In genomic region chr9:130193531-130194405, GRCh38 we compare ENCODE assay signal across 14 cellular contexts. TPM values are rescaled to one million over a fixed set of nuclear protein-coding genes. Genes with fewer than 3 reads are reported as not detected.
A peak's percentile ranks its signal among the peaks of the same experiment; 100 is the strongest.
DNase-seq lines count a peak whose midpoint lies in the region; ATAC-seq lines count a peak whose summit lies in the region.
"Had no signal": no experiment of that assay in that cellular context is flagged by ENCODE, and none has a peak within 500 bp of the region (broad histone marks: within the 10 kb centered on the region; RNA-seq: fewer than 3 reads in every experiment).

No MANE protein-coding gene starts in this region.

- in situ Hi-C loops in G401 (cut with HindIII; ENCODE audit: low sequenced_read_pairs) = no loop called here

- no peak overlapping the region for H3K4me3 ChIP-seq in NT2/D1 (ENCODE audit: insufficient read length, low read depth)

- H3K27me3 ChIP-seq in NT2/D1 (ENCODE audit: insufficient read depth, insufficient read length) = no peaks in the 10 kb centered on the region

- H3K4me3 Mint-ChIP-seq in stimulated activated naive B cell treated with anti-CD40 and anti-IgM and Interleukin-4, amounts not matched to agents 10 μg/mL and 1 μg/mL and 100 μg/mL, for 72 hours = no peak overlapping the region
- H3K4me3 Mint-ChIP-seq: activated CD4-positive, alpha-beta T cell treated with anti-CD3 and anti-CD28 coated beads, Interleukin-2, amount 10 ng/mL, durations not matched to agents 7 days and 5 days; activated naive CD8-positive, alpha-beta T cell treated with anti-CD3 and anti-CD28 coated beads, Interleukin-2, amount 50 U/mL, for 24 hours; CD14-positive monocyte had no signal

- H3K9me3 Mint-ChIP-seq in stimulated activated naive B cell treated with anti-CD40 and anti-IgM and Interleukin-4, amounts not matched to agents 10 μg/mL and 1 μg/mL and 100 μg/mL, for 72 hours = no peaks in the 10 kb centered on the region
- H3K9me3 Mint-ChIP-seq: activated CD4-positive, alpha-beta T cell treated with anti-CD3 and anti-CD28 coated beads, Interleukin-2, amount 10 ng/mL, durations not matched to agents 7 days and 5 days; activated naive CD8-positive, alpha-beta T cell treated with anti-CD3 and anti-CD28 coated beads, Interleukin-2, amount 50 U/mL, for 24 hours; CD14-positive monocyte; IgD-negative memory B cell had no signal

- H3K27me3 Mint-ChIP-seq in stimulated activated naive B cell treated with anti-CD40 and anti-IgM and Interleukin-4, amounts not matched to agents 10 μg/mL and 1 μg/mL and 100 μg/mL, for 72 hours = peaks cover 19 to 28% of the 10 kb centered on the region in 2 donors
- H3K27me3 Mint-ChIP-seq: activated CD4-positive, alpha-beta T cell treated with anti-CD3 and anti-CD28 coated beads, Interleukin-2, amount 10 ng/mL, durations not matched to agents 7 days and 5 days; activated naive CD8-positive, alpha-beta T cell treated with anti-CD3 and anti-CD28 coated beads, Interleukin-2, amount 50 U/mL, for 24 hours had no signal

- ATAC-seq in esophagus mucosa (peak; percentile 19), HG02571 (IDR thresholded peaks at IDR 0.05; ENCODE audit: unreplicated experiment) (no peak)
- no peak for ATAC-seq in stimulated activated naive B cell treated with anti-CD40 and anti-IgM and Interleukin-4, amounts not matched to agents 10 μg/mL and 1 μg/mL and 100 μg/mL, for 72 hours (replicated peaks)
- ATAC-seq: activated naive CD8-positive, alpha-beta T cell treated with anti-CD3 and anti-CD28 coated beads, Interleukin-2, amount 50 U/mL, for 24 hours had no signal

- H3K9me3 ChIP-seq in NT2/D1 (ENCODE audit: insufficient read depth, low read length) = no peaks in the 10 kb centered on the region
- H3K9me3 ChIP-seq: neutrophil had no signal

- no peaks in the 10 kb centered on the region for H3K36me3 Mint-ChIP-seq in stimulated activated naive B cell treated with anti-CD40 and anti-IgM and Interleukin-4, amounts not matched to agents 10 μg/mL and 1 μg/mL and 100 μg/mL, for 72 hours
- H3K36me3 Mint-ChIP-seq: CD14-positive monocyte, IgD-negative memory B cell had no signal

- no peak overlapping the region for H3K27ac Mint-ChIP-seq in stimulated activated naive B cell treated with anti-CD40 and anti-IgM and Interleukin-4, amounts not matched to agents 10 μg/mL and 1 μg/mL and 100 μg/mL, for 72 hours
- H3K27ac Mint-ChIP-seq: activated CD4-positive, alpha-beta T cell treated with anti-CD3 and anti-CD28 coated beads, Interleukin-2, amount 10 ng/mL, durations not matched to agents 7 days and 5 days; activated naive CD8-positive, alpha-beta T cell treated with anti-CD3 and anti-CD28 coated beads, Interleukin-2, amount 50 U/mL, for 24 hours; CD14-positive monocyte; IgD-negative memory B cell had no signal

- peaks cover 39% of the 10 kb centered on the region for H3K4me1 ChIP-seq in NT2/D1 (ENCODE audit: insufficient read depth, insufficient read length)

- peaks cover 6% of the 10 kb centered on the region in 2 donors for H3K4me1 Mint-ChIP-seq in stimulated activated naive B cell treated with anti-CD40 and anti-IgM and Interleukin-4, amounts not matched to agents 10 μg/mL and 1 μg/mL and 100 μg/mL, for 72 hours
- H3K4me1 Mint-ChIP-seq: activated CD4-positive, alpha-beta T cell treated with anti-CD3 and anti-CD28 coated beads, Interleukin-2, amount 10 ng/mL, durations not matched to agents 7 days and 5 days; activated naive CD8-positive, alpha-beta T cell treated with anti-CD3 and anti-CD28 coated beads, Interleukin-2, amount 50 U/mL, for 24 hours; CD14-positive monocyte had no signal

- H3K36me3 ChIP-seq in NT2/D1 (ENCODE audit: insufficient read depth, insufficient read length, low read length) = peaks cover 6% of the 10 kb centered on the region
- H3K36me3 ChIP-seq: neutrophil had no signal

- H3K9ac ChIP-seq in NT2/D1 (ENCODE audit: insufficient read length, low read depth) = peak overlapping the region; percentile 51

- DNase-seq in G401 (ENCODE audit: low spot score) = peak; percentile 58
- DNase-seq in NT2/D1 (ENCODE audit: low read depth, low spot score) = no peak
- peak; percentile 55 for DNase-seq in occipital lobe (lab: John Stamatoyannopoulos, UW)
- DNase-seq in stimulated activated CD4-positive, alpha-beta T cell treated with anti-CD3 and anti-CD28 coated beads, Interleukin-4, amount 100 ng/mL, for 1 hour = no peak
- DNase-seq in NCI-H774 (lab: John Stamatoyannopoulos, UW) = no peak
- no peak for DNase-seq in stimulated activated naive B cell treated with anti-CD40 and anti-IgM and Interleukin-4, amounts not matched to agents 10 μg/mL and 1 μg/mL and 100 μg/mL, for 72 hours
- DNase-seq: activated CD4-positive, alpha-beta T cell treated with anti-CD3 and anti-CD28 coated beads, Interleukin-2, amount 10 ng/mL, durations not matched to agents 7 days and 5 days; activated naive CD8-positive, alpha-beta T cell treated with anti-CD3 and anti-CD28 coated beads, Interleukin-2, amount 50 U/mL, for 24 hours; stimulated activated CD4-positive, alpha-beta T cell treated with anti-CD3 and anti-CD28 coated beads, Interleukin-1b, Interleukin-23, amount 100 ng/mL, for 48 hours had no signal

RNA-seq across cellular contexts. Expression of gene NCS1, which starts 21.6 kb away (rescaled TPM):
- 36.4 and 44.9 TPM in 2 replicates for total RNA-seq in G401 (2014; rRNA removed; shearing (Covaris generic))
- 19.7 TPM for total RNA-seq in esophagus mucosa
- 206 TPM for total RNA-seq in occipital lobe

Comparison
In these comparisons a context has a peak if more than half of its experiments do, and no peak if none do; other contexts are left out.
1. DNase-seq: peak in G401 (single experiment) and occipital lobe (single experiment); none in NT2/D1 (single experiment), stimulated activated CD4-positive, alpha-beta T cell treated with anti-CD3 and anti-CD28 coated beads, Interleukin-4, amount 100 ng/mL, for 1 hour (single experiment), NCI-H774 (single experiment) and stimulated activated naive B cell treated with anti-CD40 and anti-IgM and Interleukin-4, amounts not matched to agents 10 μg/mL and 1 μg/mL and 100 μg/mL, for 72 hours (single experiment).